ENCODE assay signal across 15 cellular contexts in the genomic region with DNA sequence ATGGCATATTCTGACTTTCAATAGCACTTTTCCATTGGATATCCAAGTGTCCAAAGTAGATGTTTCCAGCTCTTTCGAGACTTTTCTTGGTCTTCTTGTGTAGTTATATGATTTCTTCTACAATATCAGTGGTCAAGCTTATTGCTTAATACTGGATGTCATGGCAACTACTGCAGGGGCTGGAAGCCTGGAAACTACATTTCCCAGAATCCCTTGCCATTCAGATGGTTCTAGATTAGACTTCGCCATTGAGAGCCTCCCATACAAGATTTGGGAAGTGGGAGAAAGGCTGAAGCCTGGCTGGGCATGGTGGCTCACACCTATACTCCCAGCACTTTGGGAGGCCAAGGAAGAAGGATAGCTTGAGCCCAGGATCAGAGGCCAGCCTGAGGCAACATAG.
"Had no signal": no experiment of that assay in that cellular context is flagged by ENCODE, and none has a peak within 500 bp of the region (broad histone marks: within the 10 kb centered on the region; RNA-seq: fewer than 3 reads in every experiment).

No MANE protein-coding gene starts in this region.

- H3K36me3 ChIP-seq: heart left ventricle, left ventricle myocardium inferior, prostate gland, spleen had no signal

- H3K4me1 ChIP-seq: heart left ventricle, left ventricle myocardium inferior, prostate gland, spleen had no signal

- H3K27me3 ChIP-seq: testis had no signal

- ATAC-seq: heart left ventricle, sciatic nerve had no signal

- DNase-seq: activated CD4-positive, alpha-beta memory T cell treated with anti-CD3 and anti-CD28 coated beads for 36 hours; activated CD8-positive, alpha-beta memory T cell treated with anti-CD3 and anti-CD28 coated beads, Interleukin-2, amount 50 U/mL, for 4 hours; activated gamma-delta T cell treated with Interleukin-2 at 50 U/mL for 16 hours; activated T-cell treated with anti-CD3 and anti-CD28 coated beads, Interleukin-2, amount 50 U/mL, for 72 hours; caudate nucleus; cortex of kidney; effector CD8-positive, alpha-beta T cell; heart left ventricle; left ventricle myocardium inferior; mesenchymal stem cell; stimulated activated CD4-positive, alpha-beta T cell treated with anti-CD3 and anti-CD28 coated beads, Interleukin-2, amount 100 ng/mL, for 24 hours; testis had no signal

- H3K9me3 ChIP-seq: left ventricle myocardium inferior, prostate gland, testis had no signal

- H3K27ac ChIP-seq: heart left ventricle, left ventricle myocardium inferior, prostate gland, spleen, testis had no signal

- H3K4me3 ChIP-seq: heart left ventricle, left ventricle myocardium inferior, prostate gland, spleen, testis had no signal
